In the genomic region with DNA sequence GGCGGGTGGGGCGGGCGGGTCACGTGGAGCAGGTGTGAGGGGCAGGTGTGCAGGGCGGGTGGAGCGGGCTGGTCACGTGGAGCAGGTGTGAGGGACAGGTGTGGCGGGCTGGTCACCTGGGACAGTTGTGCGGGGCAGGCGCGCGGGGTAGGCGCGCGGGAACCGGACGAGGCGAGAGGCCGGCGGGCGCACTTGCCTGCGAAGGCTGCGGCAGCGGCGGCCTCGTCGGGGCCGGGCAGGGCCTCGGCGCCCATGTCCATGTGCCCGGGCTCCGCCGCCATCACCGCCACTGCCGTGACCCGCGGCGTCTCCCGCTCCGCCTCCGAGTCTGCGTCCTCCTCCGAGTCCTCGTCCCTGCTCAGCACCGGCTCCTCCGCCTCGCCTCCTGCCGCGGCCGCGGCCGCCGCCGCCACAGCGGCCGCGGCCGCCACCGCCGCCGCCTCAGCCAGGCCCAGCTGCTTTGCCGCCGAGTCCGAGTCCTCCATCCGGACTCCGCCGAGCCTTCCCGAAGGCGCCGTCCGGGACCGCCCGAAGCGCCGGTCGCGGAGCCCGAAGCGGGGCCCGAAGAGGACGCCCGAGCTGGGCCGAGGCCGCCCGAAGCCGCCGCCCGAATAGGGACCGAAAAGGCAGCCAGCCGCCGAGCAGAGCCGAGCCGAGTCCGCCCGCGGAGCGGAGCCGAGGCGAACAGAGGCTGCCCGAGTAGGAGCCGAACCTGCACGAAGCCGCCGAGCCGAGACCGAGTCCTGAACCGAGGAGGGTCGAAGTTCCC, we compare ENCODE assay signal across 1 cellular context.
TF ChIP-seq lines count a peak whose summit lies in the region.

A gene with protein sequence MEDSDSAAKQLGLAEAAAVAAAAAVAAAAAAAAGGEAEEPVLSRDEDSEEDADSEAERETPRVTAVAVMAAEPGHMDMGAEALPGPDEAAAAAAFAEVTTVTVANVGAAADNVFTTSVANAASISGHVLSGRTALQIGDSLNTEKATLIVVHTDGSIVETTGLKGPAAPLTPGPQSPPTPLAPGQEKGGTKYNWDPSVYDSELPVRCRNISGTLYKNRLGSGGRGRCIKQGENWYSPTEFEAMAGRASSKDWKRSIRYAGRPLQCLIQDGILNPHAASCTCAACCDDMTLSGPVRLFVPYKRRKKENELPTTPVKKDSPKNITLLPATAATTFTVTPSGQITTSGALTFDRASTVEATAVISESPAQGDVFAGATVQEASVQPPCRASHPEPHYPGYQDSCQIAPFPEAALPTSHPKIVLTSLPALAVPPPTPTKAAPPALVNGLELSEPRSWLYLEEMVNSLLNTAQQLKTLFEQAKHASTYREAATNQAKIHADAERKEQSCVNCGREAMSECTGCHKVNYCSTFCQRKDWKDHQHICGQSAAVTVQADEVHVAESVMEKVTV (minus strand): TSS at position 660 of the 769 bp plus-strand sequence. CDS start 175 bp downstream, at position 485.

TF ChIP-seq in HepG2, 621 proteins besides CTCF, POLR2A, EP300 and RAD21 (continued from another document and continues in another):
- TF ChIP-seq, protein P1, sequence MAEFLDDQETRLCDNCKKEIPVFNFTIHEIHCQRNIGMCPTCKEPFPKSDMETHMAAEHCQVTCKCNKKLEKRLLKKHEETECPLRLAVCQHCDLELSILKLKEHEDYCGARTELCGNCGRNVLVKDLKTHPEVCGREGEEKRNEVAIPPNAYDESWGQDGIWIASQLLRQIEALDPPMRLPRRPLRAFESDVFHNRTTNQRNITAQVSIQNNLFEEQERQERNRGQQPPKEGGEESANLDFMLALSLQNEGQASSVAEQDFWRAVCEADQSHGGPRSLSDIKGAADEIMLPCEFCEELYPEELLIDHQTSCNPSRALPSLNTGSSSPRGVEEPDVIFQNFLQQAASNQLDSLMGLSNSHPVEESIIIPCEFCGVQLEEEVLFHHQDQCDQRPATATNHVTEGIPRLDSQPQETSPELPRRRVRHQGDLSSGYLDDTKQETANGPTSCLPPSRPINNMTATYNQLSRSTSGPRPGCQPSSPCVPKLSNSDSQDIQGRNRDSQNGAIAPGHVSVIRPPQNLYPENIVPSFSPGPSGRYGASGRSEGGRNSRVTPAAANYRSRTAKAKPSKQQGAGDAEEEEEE (CRISPR knock-in tag; IDR thresholded peaks at IDR 0.05; ENCODE audit: borderline replicate concordance): no peak
- no peak for TF ChIP-seq MAFG (CRISPR knock-in tag; IDR thresholded peaks at IDR 0.05)
- TF ChIP-seq ZNF777 (CRISPR knock-in tag; IDR thresholded peaks at IDR 0.05): peak; percentile 26; the same call in 1 of the 2 replicates
- TF ChIP-seq, protein P2, sequence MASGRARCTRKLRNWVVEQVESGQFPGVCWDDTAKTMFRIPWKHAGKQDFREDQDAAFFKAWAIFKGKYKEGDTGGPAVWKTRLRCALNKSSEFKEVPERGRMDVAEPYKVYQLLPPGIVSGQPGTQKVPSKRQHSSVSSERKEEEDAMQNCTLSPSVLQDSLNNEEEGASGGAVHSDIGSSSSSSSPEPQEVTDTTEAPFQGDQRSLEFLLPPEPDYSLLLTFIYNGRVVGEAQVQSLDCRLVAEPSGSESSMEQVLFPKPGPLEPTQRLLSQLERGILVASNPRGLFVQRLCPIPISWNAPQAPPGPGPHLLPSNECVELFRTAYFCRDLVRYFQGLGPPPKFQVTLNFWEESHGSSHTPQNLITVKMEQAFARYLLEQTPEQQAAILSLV (CRISPR knock-in tag; IDR thresholded peaks at IDR 0.05; ENCODE audit: borderline replicate concordance): peak; percentile 80; the same call in 1 of the 2 replicates
- no peak for TF ChIP-seq ZNF816 (CRISPR knock-in tag; IDR thresholded peaks at IDR 0.05; ENCODE audit: borderline replicate concordance)
- no peak for TF ChIP-seq KDM1A (CRISPR knock-in tag; IDR thresholded peaks at IDR 0.05)
- TF ChIP-seq, protein P3, sequence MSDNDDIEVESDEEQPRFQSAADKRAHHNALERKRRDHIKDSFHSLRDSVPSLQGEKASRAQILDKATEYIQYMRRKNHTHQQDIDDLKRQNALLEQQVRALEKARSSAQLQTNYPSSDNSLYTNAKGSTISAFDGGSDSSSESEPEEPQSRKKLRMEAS (IDR thresholded peaks at IDR 0.05): peak; percentile 91
- peak; percentile 44 for TF ChIP-seq HOXA3 (CRISPR knock-in tag; IDR thresholded peaks at IDR 0.05)
- TF ChIP-seq, protein P4, sequence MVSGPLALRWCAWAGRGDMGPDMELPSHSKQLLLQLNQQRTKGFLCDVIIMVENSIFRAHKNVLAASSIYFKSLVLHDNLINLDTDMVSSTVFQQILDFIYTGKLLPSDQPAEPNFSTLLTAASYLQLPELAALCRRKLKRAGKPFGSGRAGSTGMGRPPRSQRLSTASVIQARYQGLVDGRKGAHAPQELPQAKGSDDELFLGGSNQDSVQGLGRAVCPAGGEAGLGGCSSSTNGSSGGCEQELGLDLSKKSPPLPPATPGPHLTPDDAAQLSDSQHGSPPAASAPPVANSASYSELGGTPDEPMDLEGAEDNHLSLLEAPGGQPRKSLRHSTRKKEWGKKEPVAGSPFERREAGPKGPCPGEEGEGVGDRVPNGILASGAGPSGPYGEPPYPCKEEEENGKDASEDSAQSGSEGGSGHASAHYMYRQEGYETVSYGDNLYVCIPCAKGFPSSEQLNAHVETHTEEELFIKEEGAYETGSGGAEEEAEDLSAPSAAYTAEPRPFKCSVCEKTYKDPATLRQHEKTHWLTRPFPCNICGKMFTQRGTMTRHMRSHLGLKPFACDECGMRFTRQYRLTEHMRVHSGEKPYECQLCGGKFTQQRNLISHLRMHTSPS (CRISPR knock-in tag; IDR thresholded peaks at IDR 0.05; ENCODE audit: low read depth): no peak
- TF ChIP-seq SYNCRIP (IDR thresholded peaks at IDR 0.05; ENCODE audit: insufficient read depth, low read depth, low read length): no peak
- no peak for TF ChIP-seq SMAD1 (CRISPR knock-in tag; IDR thresholded peaks at IDR 0.05; ENCODE audit: borderline replicate concordance, low read depth)
- no peak for TF ChIP-seq ZFAT (CRISPR knock-in tag; conservative IDR thresholded peaks at IDR 0.05)
- TF ChIP-seq ZNF839 (CRISPR knock-in tag; IDR thresholded peaks at IDR 0.05; ENCODE audit: borderline replicate concordance): no peak
- peak; percentile 83; the same call in 1 of the 2 replicates for TF ChIP-seq ZNF563 (CRISPR knock-in tag; IDR thresholded peaks at IDR 0.05)
- no peak for TF ChIP-seq CHD4 (IDR thresholded peaks at IDR 0.05; ENCODE audit: borderline replicate concordance, low read length)
- TF ChIP-seq, protein P5, sequence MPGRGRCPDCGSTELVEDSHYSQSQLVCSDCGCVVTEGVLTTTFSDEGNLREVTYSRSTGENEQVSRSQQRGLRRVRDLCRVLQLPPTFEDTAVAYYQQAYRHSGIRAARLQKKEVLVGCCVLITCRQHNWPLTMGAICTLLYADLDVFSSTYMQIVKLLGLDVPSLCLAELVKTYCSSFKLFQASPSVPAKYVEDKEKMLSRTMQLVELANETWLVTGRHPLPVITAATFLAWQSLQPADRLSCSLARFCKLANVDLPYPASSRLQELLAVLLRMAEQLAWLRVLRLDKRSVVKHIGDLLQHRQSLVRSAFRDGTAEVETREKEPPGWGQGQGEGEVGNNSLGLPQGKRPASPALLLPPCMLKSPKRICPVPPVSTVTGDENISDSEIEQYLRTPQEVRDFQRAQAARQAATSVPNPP (CRISPR knock-in tag; IDR thresholded peaks at IDR 0.05): no peak
- TF ChIP-seq ZFP41 (CRISPR knock-in tag; IDR thresholded peaks at IDR 0.05; ENCODE audit: borderline replicate concordance): no peak
- TF ChIP-seq DNMT1 (CRISPR knock-in tag; IDR thresholded peaks at IDR 0.05): 0 out of 2 replicates have a peak, but pooled peaks have one; percentile 49
- TF ChIP-seq ZNF703 (CRISPR knock-in tag; IDR thresholded peaks at IDR 0.05; ENCODE audit: borderline replicate concordance): no peak
- TF ChIP-seq, protein P6, sequence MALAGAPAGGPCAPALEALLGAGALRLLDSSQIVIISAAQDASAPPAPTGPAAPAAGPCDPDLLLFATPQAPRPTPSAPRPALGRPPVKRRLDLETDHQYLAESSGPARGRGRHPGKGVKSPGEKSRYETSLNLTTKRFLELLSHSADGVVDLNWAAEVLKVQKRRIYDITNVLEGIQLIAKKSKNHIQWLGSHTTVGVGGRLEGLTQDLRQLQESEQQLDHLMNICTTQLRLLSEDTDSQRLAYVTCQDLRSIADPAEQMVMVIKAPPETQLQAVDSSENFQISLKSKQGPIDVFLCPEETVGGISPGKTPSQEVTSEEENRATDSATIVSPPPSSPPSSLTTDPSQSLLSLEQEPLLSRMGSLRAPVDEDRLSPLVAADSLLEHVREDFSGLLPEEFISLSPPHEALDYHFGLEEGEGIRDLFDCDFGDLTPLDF (CRISPR knock-in tag; IDR thresholded peaks at IDR 0.05): no peak
- TF ChIP-seq, protein P7, sequence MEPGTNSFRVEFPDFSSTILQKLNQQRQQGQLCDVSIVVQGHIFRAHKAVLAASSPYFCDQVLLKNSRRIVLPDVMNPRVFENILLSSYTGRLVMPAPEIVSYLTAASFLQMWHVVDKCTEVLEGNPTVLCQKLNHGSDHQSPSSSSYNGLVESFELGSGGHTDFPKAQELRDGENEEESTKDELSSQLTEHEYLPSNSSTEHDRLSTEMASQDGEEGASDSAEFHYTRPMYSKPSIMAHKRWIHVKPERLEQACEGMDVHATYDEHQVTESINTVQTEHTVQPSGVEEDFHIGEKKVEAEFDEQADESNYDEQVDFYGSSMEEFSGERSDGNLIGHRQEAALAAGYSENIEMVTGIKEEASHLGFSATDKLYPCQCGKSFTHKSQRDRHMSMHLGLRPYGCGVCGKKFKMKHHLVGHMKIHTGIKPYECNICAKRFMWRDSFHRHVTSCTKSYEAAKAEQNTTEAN (CRISPR knock-in tag; conservative IDR thresholded peaks at IDR 0.05): peak; percentile 75
- TF ChIP-seq FOXA3 (CRISPR knock-in tag; IDR thresholded peaks at IDR 0.05): no peak
- TF ChIP-seq, protein P8, sequence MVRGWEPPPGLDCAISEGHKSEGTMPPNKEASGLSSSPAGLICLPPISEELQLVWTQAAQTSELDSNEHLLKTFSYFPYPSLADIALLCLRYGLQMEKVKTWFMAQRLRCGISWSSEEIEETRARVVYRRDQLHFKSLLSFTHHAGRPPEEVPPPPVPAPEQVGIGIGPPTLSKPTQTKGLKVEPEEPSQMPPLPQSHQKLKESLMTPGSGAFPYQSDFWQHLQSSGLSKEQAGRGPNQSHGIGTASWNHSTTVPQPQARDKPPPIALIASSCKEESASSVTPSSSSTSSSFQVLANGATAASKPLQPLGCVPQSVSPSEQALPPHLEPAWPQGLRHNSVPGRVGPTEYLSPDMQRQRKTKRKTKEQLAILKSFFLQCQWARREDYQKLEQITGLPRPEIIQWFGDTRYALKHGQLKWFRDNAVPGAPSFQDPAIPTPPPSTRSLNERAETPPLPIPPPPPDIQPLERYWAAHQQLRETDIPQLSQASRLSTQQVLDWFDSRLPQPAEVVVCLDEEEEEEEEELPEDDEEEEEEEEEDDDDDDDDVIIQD (CRISPR knock-in tag; IDR thresholded peaks at IDR 0.05; ENCODE audit: low read depth): no peak
- TF ChIP-seq ZSCAN30 (CRISPR knock-in tag; IDR thresholded peaks at IDR 0.05): no peak
- TF ChIP-seq MTA1 (CRISPR knock-in tag; IDR thresholded peaks at IDR 0.05; ENCODE audit: borderline replicate concordance): 0 out of 2 replicates have a peak, but pooled peaks have one; percentile 18
- no peak for TF ChIP-seq YEATS2 (CRISPR knock-in tag; IDR thresholded peaks at IDR 0.05; ENCODE audit: borderline replicate concordance)
- no peak for TF ChIP-seq NBN (conservative IDR thresholded peaks at IDR 0.05)
- TF ChIP-seq XRCC5 (optimal IDR thresholded peaks at IDR 0.05; ENCODE audit: low read length): no peak
- TF ChIP-seq ZNF766 (CRISPR knock-in tag; IDR thresholded peaks at IDR 0.05; ENCODE audit: borderline replicate concordance): no peak
- TF ChIP-seq ZNF776 (CRISPR knock-in tag; IDR thresholded peaks at IDR 0.05): peak; percentile 57; the same call in 1 of the 2 replicates
- TF ChIP-seq, protein P9, sequence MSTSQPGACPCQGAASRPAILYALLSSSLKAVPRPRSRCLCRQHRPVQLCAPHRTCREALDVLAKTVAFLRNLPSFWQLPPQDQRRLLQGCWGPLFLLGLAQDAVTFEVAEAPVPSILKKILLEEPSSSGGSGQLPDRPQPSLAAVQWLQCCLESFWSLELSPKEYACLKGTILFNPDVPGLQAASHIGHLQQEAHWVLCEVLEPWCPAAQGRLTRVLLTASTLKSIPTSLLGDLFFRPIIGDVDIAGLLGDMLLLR (CRISPR knock-in tag; IDR thresholded peaks at IDR 0.05): peak; percentile 51; the same call in 1 of the 2 replicates
- TF ChIP-seq, protein P10, sequence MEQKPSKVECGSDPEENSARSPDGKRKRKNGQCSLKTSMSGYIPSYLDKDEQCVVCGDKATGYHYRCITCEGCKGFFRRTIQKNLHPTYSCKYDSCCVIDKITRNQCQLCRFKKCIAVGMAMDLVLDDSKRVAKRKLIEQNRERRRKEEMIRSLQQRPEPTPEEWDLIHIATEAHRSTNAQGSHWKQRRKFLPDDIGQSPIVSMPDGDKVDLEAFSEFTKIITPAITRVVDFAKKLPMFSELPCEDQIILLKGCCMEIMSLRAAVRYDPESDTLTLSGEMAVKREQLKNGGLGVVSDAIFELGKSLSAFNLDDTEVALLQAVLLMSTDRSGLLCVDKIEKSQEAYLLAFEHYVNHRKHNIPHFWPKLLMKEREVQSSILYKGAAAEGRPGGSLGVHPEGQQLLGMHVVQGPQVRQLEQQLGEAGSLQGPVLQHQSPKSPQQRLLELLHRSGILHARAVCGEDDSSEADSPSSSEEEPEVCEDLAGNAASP (CRISPR knock-in tag; IDR thresholded peaks at IDR 0.05; ENCODE audit: borderline replicate concordance): no peak
- TF ChIP-seq, protein P11, sequence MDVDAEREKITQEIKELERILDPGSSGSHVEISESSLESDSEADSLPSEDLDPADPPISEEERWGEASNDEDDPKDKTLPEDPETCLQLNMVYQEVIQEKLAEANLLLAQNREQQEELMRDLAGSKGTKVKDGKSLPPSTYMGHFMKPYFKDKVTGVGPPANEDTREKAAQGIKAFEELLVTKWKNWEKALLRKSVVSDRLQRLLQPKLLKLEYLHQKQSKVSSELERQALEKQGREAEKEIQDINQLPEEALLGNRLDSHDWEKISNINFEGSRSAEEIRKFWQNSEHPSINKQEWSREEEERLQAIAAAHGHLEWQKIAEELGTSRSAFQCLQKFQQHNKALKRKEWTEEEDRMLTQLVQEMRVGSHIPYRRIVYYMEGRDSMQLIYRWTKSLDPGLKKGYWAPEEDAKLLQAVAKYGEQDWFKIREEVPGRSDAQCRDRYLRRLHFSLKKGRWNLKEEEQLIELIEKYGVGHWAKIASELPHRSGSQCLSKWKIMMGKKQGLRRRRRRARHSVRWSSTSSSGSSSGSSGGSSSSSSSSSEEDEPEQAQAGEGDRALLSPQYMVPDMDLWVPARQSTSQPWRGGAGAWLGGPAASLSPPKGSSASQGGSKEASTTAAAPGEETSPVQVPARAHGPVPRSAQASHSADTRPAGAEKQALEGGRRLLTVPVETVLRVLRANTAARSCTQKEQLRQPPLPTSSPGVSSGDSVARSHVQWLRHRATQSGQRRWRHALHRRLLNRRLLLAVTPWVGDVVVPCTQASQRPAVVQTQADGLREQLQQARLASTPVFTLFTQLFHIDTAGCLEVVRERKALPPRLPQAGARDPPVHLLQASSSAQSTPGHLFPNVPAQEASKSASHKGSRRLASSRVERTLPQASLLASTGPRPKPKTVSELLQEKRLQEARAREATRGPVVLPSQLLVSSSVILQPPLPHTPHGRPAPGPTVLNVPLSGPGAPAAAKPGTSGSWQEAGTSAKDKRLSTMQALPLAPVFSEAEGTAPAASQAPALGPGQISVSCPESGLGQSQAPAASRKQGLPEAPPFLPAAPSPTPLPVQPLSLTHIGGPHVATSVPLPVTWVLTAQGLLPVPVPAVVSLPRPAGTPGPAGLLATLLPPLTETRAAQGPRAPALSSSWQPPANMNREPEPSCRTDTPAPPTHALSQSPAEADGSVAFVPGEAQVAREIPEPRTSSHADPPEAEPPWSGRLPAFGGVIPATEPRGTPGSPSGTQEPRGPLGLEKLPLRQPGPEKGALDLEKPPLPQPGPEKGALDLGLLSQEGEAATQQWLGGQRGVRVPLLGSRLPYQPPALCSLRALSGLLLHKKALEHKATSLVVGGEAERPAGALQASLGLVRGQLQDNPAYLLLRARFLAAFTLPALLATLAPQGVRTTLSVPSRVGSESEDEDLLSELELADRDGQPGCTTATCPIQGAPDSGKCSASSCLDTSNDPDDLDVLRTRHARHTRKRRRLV (CRISPR knock-in tag; IDR thresholded peaks at IDR 0.05): no peak
- TF ChIP-seq ARID2 (CRISPR knock-in tag; IDR thresholded peaks at IDR 0.05; ENCODE audit: borderline replicate concordance): no peak
- TF ChIP-seq POLR2G (IDR thresholded peaks at IDR 0.05; ENCODE audit: low read depth, low read length): peak; percentile 20; the same call in 1 of the 2 replicates
